ENCODE assay signal across 24 cellular contexts in genomic region chr19:2190848-2191455, GRCh38. TPM values are rescaled to one million over a fixed set of nuclear protein-coding genes. Genes with fewer than 3 reads are reported as not detected.
DNase-seq lines count a peak whose midpoint lies in the region; ATAC-seq, FAIRE-seq and TF ChIP-seq lines count a peak whose summit lies in the region.
"Had no signal": no experiment of that assay in that cellular context is flagged by ENCODE, and none has a peak within 500 bp of the region (broad histone marks: within the 10 kb centered on the region; RNA-seq: fewer than 3 reads in every experiment).

No MANE protein-coding gene starts in this region.

- TF ChIP-seq CTCF in hepatocyte (IDR thresholded peaks at IDR 0.05; ENCODE audit: poor library complexity), result no peak

- no peak for DNase-seq in activated naive CD8-positive, alpha-beta T cell treated with anti-CD3 and anti-CD28 coated beads, Interleukin-2, amount 50 U/mL, for 24 hours
- DNase-seq in activated naive CD8-positive, alpha-beta T cell treated with anti-CD3 and anti-CD28 coated beads for 36 hours, result no peak
- DNase-seq in NT2/D1 (ENCODE audit: low read depth, low spot score) (no peak), hepatocyte (ENCODE audit: low spot score) (no peak), small intestine (no peak)
- DNase-seq: C1 segment of cervical spinal cord; CD4-positive, alpha-beta memory T cell; COR-L47; DMS53; Karpas-422; NCI-H1092; NCI-H1417 treated with DMSO at 0.1 percent for 48 hours; NCI-H1694 treated with DMSO at 0.1 percent for 48 hours; NCI-H2081; NCI-H2227 treated with DMSO at 0.1 percent for 48 hours; NCI-H526 treated with DMSO at 0.1 percent for 48 hours; Right ventricle myocardium superior; RPMI8226 had no signal

- no peak for ATAC-seq in activated naive CD8-positive, alpha-beta T cell treated with anti-CD3 and anti-CD28 coated beads, Interleukin-2, amount 50 U/mL, for 24 hours
- ATAC-seq in HG02870 (IDR thresholded peaks at IDR 0.05; ENCODE audit: unreplicated experiment) (no peak), HG02571 (IDR thresholded peaks at IDR 0.05; ENCODE audit: unreplicated experiment) (no peak), HG03469 (IDR thresholded peaks at IDR 0.05; ENCODE audit: unreplicated experiment) (no peak)

- no peaks in the 10 kb centered on the region for H4K20me1 ChIP-seq in hepatocyte (ENCODE audit: insufficient read depth, poor library complexity, severe bottlenecking)

- H3K4me1 Mint-ChIP-seq in activated naive CD8-positive, alpha-beta T cell treated with anti-CD3 and anti-CD28 coated beads, Interleukin-2, amount 50 U/mL, for 24 hours, result peaks cover 10% of the 10 kb centered on the region
- H3K4me1 Mint-ChIP-seq in activated naive CD8-positive, alpha-beta T cell treated with anti-CD3 and anti-CD28 coated beads for 36 hours, result peaks cover 6% of the 10 kb centered on the region

- H3K27ac ChIP-seq in hepatocyte (peak overlapping the region; percentile 55), small intestine (ENCODE audit: low read depth in 1 of 2, low read length in 1 of 2) (peak overlapping the region; percentile 3 to 73)
- H3K27ac ChIP-seq: SJSA1 had no signal

- H3K4me3 ChIP-seq in NT2/D1 (ENCODE audit: insufficient read length, low read depth), result no peak overlapping the region
- no peak overlapping the region for H3K4me3 ChIP-seq in hepatocyte
- H3K4me3 ChIP-seq in small intestine (ENCODE audit: low read depth in 1 of 2, low read length in 2 of 2), result no peak overlapping the region
- H3K4me3 ChIP-seq: SJSA1 had no signal

- peak overlapping the region; percentile 17 for H3K9ac ChIP-seq in NT2/D1 (ENCODE audit: insufficient read length, low read depth)

- peaks cover 28% of the 10 kb centered on the region for H3K4me1 ChIP-seq in NT2/D1 (ENCODE audit: insufficient read depth, insufficient read length)
- peaks cover 11% of the 10 kb centered on the region for H3K4me1 ChIP-seq in hepatocyte (ENCODE audit: insufficient read depth)
- no peaks in the 10 kb centered on the region for H3K4me1 ChIP-seq in small intestine (ENCODE audit: control insufficient read depth in 2 of 2, insufficient read depth in 1 of 2, low read depth in 1 of 2, low read length in 1 of 2)

- no peak overlapping the region for H2AFZ ChIP-seq in hepatocyte

- H3K27me3 Mint-ChIP-seq in activated naive CD8-positive, alpha-beta T cell treated with anti-CD3 and anti-CD28 coated beads, Interleukin-2, amount 50 U/mL, for 24 hours, result no peaks in the 10 kb centered on the region
- no peaks in the 10 kb centered on the region for H3K27me3 Mint-ChIP-seq in activated naive CD8-positive, alpha-beta T cell treated with anti-CD3 and anti-CD28 coated beads for 36 hours
- H3K27me3 Mint-ChIP-seq: CD4-positive, alpha-beta memory T cell had no signal

- no peak overlapping the region for H3K4me2 ChIP-seq in hepatocyte

- no peak overlapping the region for H3K4me3 Mint-ChIP-seq in activated naive CD8-positive, alpha-beta T cell treated with anti-CD3 and anti-CD28 coated beads, Interleukin-2, amount 50 U/mL, for 24 hours
- no peak overlapping the region for H3K4me3 Mint-ChIP-seq in activated naive CD8-positive, alpha-beta T cell treated with anti-CD3 and anti-CD28 coated beads for 36 hours
- H3K4me3 Mint-ChIP-seq: CD4-positive, alpha-beta memory T cell had no signal

- H3K36me3 ChIP-seq in NT2/D1 (ENCODE audit: insufficient read depth, insufficient read length, low read length), result peaks cover 84% of the 10 kb centered on the region
- H3K36me3 ChIP-seq in hepatocyte (replicated peaks; ENCODE audit: insufficient read depth, low read depth), result no peaks in the 10 kb centered on the region
- peaks cover 7 to 29% of the 10 kb centered on the region in 2 donors for H3K36me3 ChIP-seq in small intestine (ENCODE audit: control insufficient read depth in 2 of 2, insufficient read depth in 2 of 2, low read length in 2 of 2)

- no peaks in the 10 kb centered on the region for H3K9me3 Mint-ChIP-seq in activated naive CD8-positive, alpha-beta T cell treated with anti-CD3 and anti-CD28 coated beads, Interleukin-2, amount 50 U/mL, for 24 hours
- no peaks in the 10 kb centered on the region for H3K9me3 Mint-ChIP-seq in activated naive CD8-positive, alpha-beta T cell treated with anti-CD3 and anti-CD28 coated beads for 36 hours
- H3K9me3 Mint-ChIP-seq: CD4-positive, alpha-beta memory T cell had no signal

- peak overlapping the region; percentile 54 for H3K27ac Mint-ChIP-seq in activated naive CD8-positive, alpha-beta T cell treated with anti-CD3 and anti-CD28 coated beads, Interleukin-2, amount 50 U/mL, for 24 hours
- no peak overlapping the region for H3K27ac Mint-ChIP-seq in activated naive CD8-positive, alpha-beta T cell treated with anti-CD3 and anti-CD28 coated beads for 36 hours

- FAIRE-seq in small intestine (lab: Jason Lieb, UNC), result no peak
- FAIRE-seq: GM18507, H54 had no signal

- no peaks in the 10 kb centered on the region for H3K9me3 ChIP-seq in NT2/D1 (ENCODE audit: insufficient read depth, low read length)
- no peaks in the 10 kb centered on the region for H3K9me3 ChIP-seq in hepatocyte (ENCODE audit: low read depth)
- H3K9me3 ChIP-seq in small intestine (ENCODE audit: control insufficient read depth, low read depth), result no peaks in the 10 kb centered on the region
- H3K9me3 ChIP-seq: SJSA1 had no signal

- H3K27me3 ChIP-seq in NT2/D1 (ENCODE audit: insufficient read depth, insufficient read length) (no peaks in the 10 kb centered on the region), hepatocyte (no peaks in the 10 kb centered on the region), small intestine (ENCODE audit: control insufficient read depth in 2 of 2, insufficient read depth in 2 of 2, low read length in 2 of 2) (no peaks in the 10 kb centered on the region)
- H3K27me3 ChIP-seq: SJSA1 had no signal

- WGBS in hepatocyte (ENCODE audit: low lambda C conversion rate, missing lambda C conversion rate), result 96% methylated on average over 35 of the region's 37 CpGs
- WGBS in small intestine, 3 donors, result 81 to 88% (median 81%) methylated on average over 32 to 37 of the region's 37 CpGs

- H3K79me2 ChIP-seq in hepatocyte, result peaks cover 23% of the 10 kb centered on the region

- no peaks in the 10 kb centered on the region for H3K9me2 ChIP-seq in hepatocyte (replicated peaks; ENCODE audit: insufficient read depth)

- H3K36me3 Mint-ChIP-seq in activated naive CD8-positive, alpha-beta T cell treated with anti-CD3 and anti-CD28 coated beads, Interleukin-2, amount 50 U/mL, for 24 hours (ENCODE audit: low read depth), result peaks cover 20% of the 10 kb centered on the region
- H3K36me3 Mint-ChIP-seq in activated naive CD8-positive, alpha-beta T cell treated with anti-CD3 and anti-CD28 coated beads for 36 hours, result peaks cover 13% of the 10 kb centered on the region

RNA-seq across cellular contexts. Expression of gene DOT1L, which starts 27.2 kb away (rescaled TPM):
- total RNA-seq in activated naive CD8-positive, alpha-beta T cell treated with anti-CD3 and anti-CD28 coated beads for 36 hours, result 10 to 100 TPM; 71.8 to 75.1 TPM
- total RNA-seq in hepatocyte, result 6.9 and 9.5 TPM in 2 replicates
- polyA plus RNA-seq in hepatocyte (9.1 and 10.7 TPM in 2 replicates), small intestine (10 to 100 TPM; 15.1 to 22.8 (median 18.2) TPM)

RNA-seq across cellular contexts. Expression of gene AP3D1, which starts 39.6 kb away (rescaled TPM):
- 10 to 100 TPM; 92.0 to 96.0 TPM for total RNA-seq in activated naive CD8-positive, alpha-beta T cell treated with anti-CD3 and anti-CD28 coated beads for 36 hours
- 92.2 and 102 TPM in 2 replicates for total RNA-seq in hepatocyte
- polyA plus RNA-seq in hepatocyte (108 and 109 TPM in 2 replicates), small intestine (10 to 100 TPM; 68.1 to 90.4 (median 89.4) TPM)

RNA-seq across cellular contexts. Expression of gene PLEKHJ1, which starts 45.2 kb away (rescaled TPM):
- total RNA-seq in activated naive CD8-positive, alpha-beta T cell treated with anti-CD3 and anti-CD28 coated beads for 36 hours, result 10 to 100 TPM; 82.7 to 84.6 TPM
- 142 and 165 TPM in 2 replicates for total RNA-seq in hepatocyte
- polyA plus RNA-seq in hepatocyte, result 190 and 207 TPM in 2 replicates
- polyA plus RNA-seq in small intestine, result 100 to 1,000 TPM; 269 to 307 (median 286) TPM

RNA-seq across cellular contexts. Expression of gene SF3A2, which starts 45.7 kb away (rescaled TPM):
- 100 to 1,000 TPM; 160 to 162 TPM for total RNA-seq in activated naive CD8-positive, alpha-beta T cell treated with anti-CD3 and anti-CD28 coated beads for 36 hours
- 17.9 and 21.2 TPM in 2 replicates for total RNA-seq in hepatocyte
- polyA plus RNA-seq in hepatocyte (75.3 and 81.1 TPM in 2 replicates), small intestine (10 to 100 TPM; 31.8 to 45.5 (median 35.1) TPM)

RNA-seq across cellular contexts. Expression of gene AMH, which starts 58.2 kb away (rescaled TPM):
- 1 to 10 TPM; 7.4 to 10.0 TPM for total RNA-seq in activated naive CD8-positive, alpha-beta T cell treated with anti-CD3 and anti-CD28 coated beads for 36 hours
- total RNA-seq in hepatocyte, result 3.9 and 8.2 TPM in 2 replicates
- polyA plus RNA-seq in hepatocyte (20.9 and 22.3 TPM in 2 replicates), small intestine (1 to 10 TPM; 1.1 to 3.0 (median 1.9) TPM)
- polyA plus RNA-seq: CD4-positive, alpha-beta memory T cell had no signal
